In genomic region chr5:6743161-6743560, GRCh38 we compare ENCODE assay signal across 30 cellular contexts. TPM values are rescaled to one million over a fixed set of nuclear protein-coding genes. Genes with fewer than 3 reads are reported as not detected.
DNase-seq lines count a peak whose midpoint lies in the region; ATAC-seq and TF ChIP-seq lines count a peak whose summit lies in the region.
"Had no signal": no experiment of that assay in that cellular context is flagged by ENCODE, and none has a peak within 500 bp of the region (broad histone marks: within the 10 kb centered on the region; RNA-seq: fewer than 3 reads in every experiment).

No MANE protein-coding gene starts in this region.

- no peak overlapping the region for H2AFZ ChIP-seq in mesenchymal stem cell (ENCODE audit: low read depth, low read length)
- H2AFZ ChIP-seq: hepatocyte, neural progenitor cell had no signal

- no peaks in the 10 kb centered on the region for H3K27me3 ChIP-seq in mesenchymal stem cell (ENCODE audit: control insufficient read depth in 1 of 2, insufficient read depth in 1 of 2, low read length in 2 of 2)
- no peaks in the 10 kb centered on the region for H3K27me3 ChIP-seq in heart left ventricle
- H3K27me3 ChIP-seq: BE2C, cardiac muscle cell, esophagus squamous epithelium, hepatocyte, neural progenitor cell, vagina had no signal

- H3K9me3 Mint-ChIP-seq in activated CD8-positive, alpha-beta memory T cell treated with anti-CD3 and anti-CD28 coated beads, Interleukin-2, amount 10 ng/mL, durations not matched to agents 7 days and 5 days (ENCODE audit: low read depth) = no peaks in the 10 kb centered on the region
- no peaks in the 10 kb centered on the region for H3K9me3 Mint-ChIP-seq in type B pancreatic cell
- H3K9me3 Mint-ChIP-seq: activated CD8-positive, alpha-beta T cell treated with anti-CD3 and anti-CD28 coated beads for 36 hours; activated naive CD4-positive, alpha-beta T cell treated with anti-CD3 and anti-CD28 coated beads for 36 hours; activated T-cell treated with anti-CD3 and anti-CD28 coated beads, Interleukin-2, amount 50 U/mL, for 4 hours; neural progenitor cell; stimulated activated naive CD8-positive, alpha-beta T cell treated with anti-CD3 and anti-CD28 coated beads, Interleukin-15, amount 100 ng/mL, for 72 hours had no signal

- no peak for TF ChIP-seq POLR2A in heart left ventricle (IDR thresholded peaks at IDR 0.05)

- H3K27ac ChIP-seq in mesenchymal stem cell (ENCODE audit: low read length, poor library complexity, severe bottlenecking) (no peak overlapping the region), heart left ventricle (no peak overlapping the region)
- H3K27ac ChIP-seq: cardiac muscle cell, esophagus squamous epithelium, hepatocyte, neural progenitor cell, prostate gland, vagina had no signal

- peaks cover 47 to 78% of the 10 kb centered on the region in 2 experiments for H3K36me3 ChIP-seq in mesenchymal stem cell (ENCODE audit: control insufficient read depth in 1 of 2, insufficient read depth in 2 of 2, low read depth in 1 of 2, low read length in 2 of 2)
- H3K36me3 ChIP-seq in heart left ventricle = peaks cover 0 to 97% (median 84%) of the 10 kb centered on the region in 9 donors
- H3K36me3 ChIP-seq: neural progenitor cell, prostate gland had no signal

- H3K27ac Mint-ChIP-seq in activated CD8-positive, alpha-beta memory T cell treated with anti-CD3 and anti-CD28 coated beads, Interleukin-2, amount 10 ng/mL, durations not matched to agents 7 days and 5 days = peak overlapping the region; percentile 27
- peak overlapping the region; percentile 67 for H3K27ac Mint-ChIP-seq in type B pancreatic cell
- H3K27ac Mint-ChIP-seq: activated naive CD4-positive, alpha-beta T cell treated with anti-CD3 and anti-CD28 coated beads for 36 hours; neural progenitor cell had no signal

- intact Hi-C loops in heart left ventricle (cut with DNase I) = loop anchor here in 6 of 10 donors (5.0 to 10.0 kb wide), 4 partner anchors 36 to 1248 kb away; partner anchors contain the start of gene MED10 (in 2 of the 6)

- no peak overlapping the region for H3K9ac ChIP-seq in mesenchymal stem cell (ENCODE audit: low read length)
- H3K9ac ChIP-seq: neural progenitor cell had no signal

- 91% methylated on average over 10 of the region's 10 CpGs for WGBS in mesenchymal stem cell
- 80 to 84% (median 82%) methylated on average over 10 of the region's 10 CpGs for WGBS in heart left ventricle, 4 donors

- no peak overlapping the region for H2BK12ac ChIP-seq in mesenchymal stem cell (ENCODE audit: low read length in 2 of 2)

- H3K4me2 ChIP-seq in mesenchymal stem cell (ENCODE audit: low read length, poor library complexity, severe bottlenecking) = no peak overlapping the region
- H3K4me2 ChIP-seq: hepatocyte, neural progenitor cell had no signal

- TF ChIP-seq CTCF in type B pancreatic cell (conservative IDR thresholded peaks at IDR 0.05) = no peak
- no peak for TF ChIP-seq CTCF in heart left ventricle (IDR thresholded peaks at IDR 0.05)

- H3K18ac ChIP-seq in mesenchymal stem cell (ENCODE audit: low read depth in 1 of 2, low read length in 2 of 2) = no peak overlapping the region

- peak overlapping the region; percentile 43 for H4K91ac ChIP-seq in mesenchymal stem cell (ENCODE audit: low read length)

- H3K4me3 ChIP-seq in mesenchymal stem cell (ENCODE audit: insufficient read depth in 1 of 2, low read depth in 1 of 2, low read length in 2 of 2) (no peak overlapping the region), heart left ventricle (no peak overlapping the region)
- H3K4me3 ChIP-seq: cardiac muscle cell, esophagus squamous epithelium, hepatocyte, neural progenitor cell, prostate gland, vagina had no signal

- peaks cover 17% of the 10 kb centered on the region for H3K4me1 Mint-ChIP-seq in activated CD8-positive, alpha-beta memory T cell treated with anti-CD3 and anti-CD28 coated beads, Interleukin-2, amount 10 ng/mL, durations not matched to agents 7 days and 5 days
- peaks cover 4% of the 10 kb centered on the region for H3K4me1 Mint-ChIP-seq in type B pancreatic cell (ENCODE audit: unreplicated experiment)

- H2BK5ac ChIP-seq in mesenchymal stem cell (ENCODE audit: low read depth, low read length, poor library complexity, severe bottlenecking) = no peak overlapping the region

- H3K4me1 ChIP-seq in mesenchymal stem cell (ENCODE audit: control insufficient read depth, insufficient read depth, low read depth, low read length) (peaks cover 12% of the 10 kb centered on the region), heart left ventricle (peaks cover 0 to 14% (median 8%) of the 10 kb centered on the region in 12 donors)
- H3K4me1 ChIP-seq: BE2C, neural progenitor cell, prostate gland had no signal

- H3K9me3 ChIP-seq in mesenchymal stem cell (ENCODE audit: control insufficient read depth, low read length) = no peaks in the 10 kb centered on the region
- no peaks in the 10 kb centered on the region for H3K9me3 ChIP-seq in heart left ventricle
- H3K9me3 ChIP-seq: BE2C, esophagus squamous epithelium, prostate gland, vagina had no signal

- no peak overlapping the region for H3K4ac ChIP-seq in mesenchymal stem cell (ENCODE audit: low read depth in 1 of 2, low read length in 2 of 2)

- H2BK15ac ChIP-seq in mesenchymal stem cell (ENCODE audit: low read depth, poor library complexity, severe bottlenecking) = no peak overlapping the region

- peak; percentile 40 for DNase-seq in activated CD8-positive, alpha-beta memory T cell treated with anti-CD3 and anti-CD28 coated beads for 24 hours
- no peak for DNase-seq in activated CD8-positive, alpha-beta memory T cell treated with anti-CD3 and anti-CD28 coated beads, Interleukin-2, amount 50 U/mL, for 4 hours
- no peak for DNase-seq in activated CD8-positive, alpha-beta memory T cell treated with anti-CD3 and anti-CD28 coated beads, Interleukin-2, amount 10 ng/mL, durations not matched to agents 7 days and 5 days
- DNase-seq in mesenchymal stem cell (no peak), type B pancreatic cell (ENCODE audit: extremely low spot score, unreplicated experiment) (peak; percentile 29), A172 (ENCODE audit: low spot score) (no peak), heart left ventricle (no peak), NCI-H1105 (lab: John Stamatoyannopoulos, UW) (no peak)
- DNase-seq: activated CD8-positive, alpha-beta T cell treated with anti-CD3 and anti-CD28 coated beads for 36 hours; activated naive CD4-positive, alpha-beta T cell treated with anti-CD3 and anti-CD28 coated beads for 36 hours; activated T-cell treated with anti-CD3 and anti-CD28 coated beads, Interleukin-2, amount 50 U/mL, for 4 hours; aorta; BE2C; COR-L47; DMS53; esophagus squamous epithelium; foreskin melanocyte; NCI-H1092; NCI-H187 treated with DMSO at 0.1 percent for 48 hours; NCI-H524 treated with DMSO at 0.1 percent for 48 hours; NK-92 treated with Interleukin-12 subunit alpha and Interleukin-12 subunit beta, amount 100 ng/mL, for 24 hours; PC-3; SHP77; stimulated activated naive CD8-positive, alpha-beta T cell treated with anti-CD3 and anti-CD28 coated beads, Interleukin-15, amount 100 ng/mL, for 72 hours; SW 1271 had no signal

- H4K8ac ChIP-seq in mesenchymal stem cell (ENCODE audit: low read length) = peak overlapping the region; percentile 19

- H3K36me3 Mint-ChIP-seq in activated CD8-positive, alpha-beta memory T cell treated with anti-CD3 and anti-CD28 coated beads, Interleukin-2, amount 10 ng/mL, durations not matched to agents 7 days and 5 days = peaks cover 46% of the 10 kb centered on the region
- peaks cover 20% of the 10 kb centered on the region for H3K36me3 Mint-ChIP-seq in type B pancreatic cell

- peaks cover 40% of the 10 kb centered on the region for H3K79me1 ChIP-seq in mesenchymal stem cell (replicated peaks; ENCODE audit: low read length, poor library complexity, severe bottlenecking)

- ATAC-seq in activated CD8-positive, alpha-beta memory T cell treated with anti-CD3 and anti-CD28 coated beads, Interleukin-2, amount 10 ng/mL, durations not matched to agents 7 days and 5 days = no peak
- no peak for ATAC-seq in heart left ventricle
- ATAC-seq: activated CD8-positive, alpha-beta T cell treated with anti-CD3 and anti-CD28 coated beads for 36 hours; activated T-cell treated with anti-CD3 and anti-CD28 coated beads, Interleukin-2, amount 50 U/mL, for 4 hours; PC-3; stimulated activated naive CD8-positive, alpha-beta T cell treated with anti-CD3 and anti-CD28 coated beads, Interleukin-15, amount 100 ng/mL, for 72 hours had no signal

- H2BK120ac ChIP-seq in mesenchymal stem cell (ENCODE audit: low read depth, low read length) = no peak overlapping the region

- CTCF ChIA-PET in activated CD8-positive, alpha-beta memory T cell treated with anti-CD3 and anti-CD28 coated beads, Interleukin-2, amount 10 ng/mL, durations not matched to agents 7 days and 5 days (lab: Charles Lee) = interaction anchor here (1.1 kb wide), 1 partner anchor 1073 kb away, joined by 3 read pairs; no protein-coding TSS in a partner anchor

- H3K14ac ChIP-seq in mesenchymal stem cell (ENCODE audit: low read length in 2 of 2) = no peak overlapping the region

- no peak overlapping the region for H3K23ac ChIP-seq in mesenchymal stem cell (ENCODE audit: low read length in 2 of 2)

- no peak overlapping the region for H2AK5ac ChIP-seq in mesenchymal stem cell (ENCODE audit: low read length, severe bottlenecking)

- H3K27me3 Mint-ChIP-seq in activated CD8-positive, alpha-beta memory T cell treated with anti-CD3 and anti-CD28 coated beads, Interleukin-2, amount 10 ng/mL, durations not matched to agents 7 days and 5 days = no peaks in the 10 kb centered on the region
- no peaks in the 10 kb centered on the region for H3K27me3 Mint-ChIP-seq in type B pancreatic cell
- H3K27me3 Mint-ChIP-seq: activated CD8-positive, alpha-beta T cell treated with anti-CD3 and anti-CD28 coated beads for 36 hours; stimulated activated naive CD8-positive, alpha-beta T cell treated with anti-CD3 and anti-CD28 coated beads, Interleukin-15, amount 100 ng/mL, for 72 hours had no signal

- H3K4me3 Mint-ChIP-seq in activated CD8-positive, alpha-beta memory T cell treated with anti-CD3 and anti-CD28 coated beads, Interleukin-2, amount 10 ng/mL, durations not matched to agents 7 days and 5 days = no peak overlapping the region
- H3K4me3 Mint-ChIP-seq in type B pancreatic cell = no peak overlapping the region
- H3K4me3 Mint-ChIP-seq: activated CD8-positive, alpha-beta T cell treated with anti-CD3 and anti-CD28 coated beads for 36 hours; activated naive CD4-positive, alpha-beta T cell treated with anti-CD3 and anti-CD28 coated beads for 36 hours; activated T-cell treated with anti-CD3 and anti-CD28 coated beads, Interleukin-2, amount 50 U/mL, for 4 hours; neural progenitor cell; stimulated activated naive CD8-positive, alpha-beta T cell treated with anti-CD3 and anti-CD28 coated beads, Interleukin-15, amount 100 ng/mL, for 72 hours had no signal

RNA-seq across cellular contexts. Expression of gene TENT4A, which starts 29.9 kb away (rescaled TPM):
- total RNA-seq in activated CD8-positive, alpha-beta memory T cell treated with anti-CD3 and anti-CD28 coated beads, Interleukin-2, amount 10 ng/mL, durations not matched to agents 7 days and 5 days = 10 to 100 TPM; 37.4 to 55.3 TPM
- polyA plus RNA-seq in mesenchymal stem cell (2013, experiment 1 of 2) = 18.7 TPM
- polyA plus RNA-seq in mesenchymal stem cell (2013, experiment 2 of 2) = 19.1 TPM
- total RNA-seq in type B pancreatic cell (ENCODE audit: low replicate concordance) = 21.7 and 34.1 TPM in 2 replicates
- total RNA-seq in A172 (2014; rRNA removed; shearing (Covaris generic)) = 7.6 and 7.8 TPM in 2 replicates
- total RNA-seq in heart left ventricle = 10 to 100 TPM in 6 of 9 donors, 1 to 10 TPM in 3; 7.0 to 20.3 (median 11.3) TPM
- polyA plus RNA-seq in heart left ventricle = 1 to 10 TPM; 4.3 to 8.7 TPM

Comparison
In these comparisons a context has a peak if more than half of its experiments do, and no peak if none do; other contexts are left out.
1. DNase-seq: peak in activated CD8-positive, alpha-beta memory T cell treated with anti-CD3 and anti-CD28 coated beads for 24 hours (single experiment) and type B pancreatic cell (single experiment); none in activated CD8-positive, alpha-beta memory T cell treated with anti-CD3 and anti-CD28 coated beads, Interleukin-2, amount 50 U/mL, for 4 hours (single experiment), activated CD8-positive, alpha-beta memory T cell treated with anti-CD3 and anti-CD28 coated beads, Interleukin-2, amount 10 ng/mL, durations not matched to agents 7 days and 5 days (single experiment), mesenchymal stem cell (single experiment), A172 (single experiment), heart left ventricle (0 of 5) and NCI-H1105 (single experiment).